Comparison of ENCODE assay signal across 1 cellular context in genomic region chr14:81534510-81535074, GRCh38.
TF ChIP-seq lines count a peak whose summit lies in the region.

No MANE protein-coding gene starts in this region.

TF ChIP-seq in HCT116, 20 proteins besides CTCF, POLR2A, EP300 and RAD21 (continued from another document):
- TF ChIP-seq REST (IDR thresholded peaks at IDR 0.05; ENCODE audit: low read depth) (no peak), CEBPB (IDR thresholded peaks at IDR 0.05; ENCODE audit: low read depth) (no peak), SRF (IDR thresholded peaks at IDR 0.05; ENCODE audit: low read depth) (no peak), SIN3A (IDR thresholded peaks at IDR 0.05; ENCODE audit: low read depth) (no peak), FOSL1 (IDR thresholded peaks at IDR 0.05; ENCODE audit: low read depth) (no peak), ATF3 (IDR thresholded peaks at IDR 0.05) (no peak), JUND (IDR thresholded peaks at IDR 0.05) (no peak), TCF7L2 (IDR thresholded peaks at IDR 0.05; ENCODE audit: borderline replicate concordance, extremely low read depth, insufficient read depth, insufficient read length) (no peak), SP1 (IDR thresholded peaks at IDR 0.05; ENCODE audit: low read depth) (no peak)
TF ChIP-seq in HCT116: peak in this region for 0.
